1 cellular context compared by ENCODE assay signal in the genomic region with DNA sequence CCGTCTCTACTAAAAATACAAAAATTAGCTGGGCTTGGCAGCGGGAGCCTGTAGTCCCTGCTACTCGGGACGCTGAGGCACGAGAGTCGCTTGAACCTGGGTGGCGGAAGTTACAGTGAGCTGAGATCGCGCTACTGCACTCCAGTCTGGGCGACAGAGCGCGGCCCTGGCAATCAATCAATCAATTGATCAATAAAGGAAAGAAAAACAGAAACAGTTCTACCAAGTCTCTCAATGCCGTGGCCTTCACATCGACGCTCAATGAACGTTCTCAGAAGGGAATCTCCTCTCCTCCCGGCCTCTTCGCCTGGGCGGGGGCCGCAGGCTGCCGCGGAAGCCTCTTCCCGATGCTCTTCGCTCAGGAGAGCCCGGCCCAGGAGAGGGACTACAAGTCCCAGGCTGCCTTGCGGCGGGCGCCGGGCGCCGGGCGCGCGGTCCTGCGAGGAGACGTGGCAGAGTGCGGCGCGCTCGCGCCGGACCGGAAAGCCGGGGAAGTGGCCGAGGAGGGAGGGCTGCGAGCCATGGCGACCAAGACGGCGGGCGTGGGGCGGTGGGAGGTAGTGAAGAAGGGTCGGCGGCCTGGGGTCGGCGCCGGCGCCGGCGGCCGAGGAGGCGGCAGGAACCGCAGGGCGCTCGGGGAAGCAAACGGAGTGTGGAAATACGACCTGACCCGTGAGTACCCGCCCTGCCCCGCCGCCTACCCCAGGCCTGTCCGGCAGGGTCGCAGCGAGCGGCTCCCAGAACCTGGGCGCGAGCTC.
TF ChIP-seq lines count a peak whose summit lies in the region.

A gene with protein sequence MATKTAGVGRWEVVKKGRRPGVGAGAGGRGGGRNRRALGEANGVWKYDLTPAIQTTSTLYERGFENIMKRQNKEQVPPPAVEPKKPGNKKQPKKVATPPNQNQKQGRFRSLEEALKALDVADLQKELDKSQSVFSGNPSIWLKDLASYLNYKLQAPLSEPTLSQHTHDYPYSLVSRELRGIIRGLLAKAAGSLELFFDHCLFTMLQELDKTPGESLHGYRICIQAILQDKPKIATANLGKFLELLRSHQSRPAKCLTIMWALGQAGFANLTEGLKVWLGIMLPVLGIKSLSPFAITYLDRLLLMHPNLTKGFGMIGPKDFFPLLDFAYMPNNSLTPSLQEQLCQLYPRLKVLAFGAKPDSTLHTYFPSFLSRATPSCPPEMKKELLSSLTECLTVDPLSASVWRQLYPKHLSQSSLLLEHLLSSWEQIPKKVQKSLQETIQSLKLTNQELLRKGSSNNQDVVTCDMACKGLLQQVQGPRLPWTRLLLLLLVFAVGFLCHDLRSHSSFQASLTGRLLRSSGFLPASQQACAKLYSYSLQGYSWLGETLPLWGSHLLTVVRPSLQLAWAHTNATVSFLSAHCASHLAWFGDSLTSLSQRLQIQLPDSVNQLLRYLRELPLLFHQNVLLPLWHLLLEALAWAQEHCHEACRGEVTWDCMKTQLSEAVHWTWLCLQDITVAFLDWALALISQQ (plus strand): TSS at position 471 of the 758 bp plus-strand sequence. CDS start 51 bp downstream, at position 522.

TF ChIP-seq in HepG2, 621 proteins besides CTCF, POLR2A, EP300 and RAD21 (continued from another document and continues in another):
- TF ChIP-seq, protein P1, sequence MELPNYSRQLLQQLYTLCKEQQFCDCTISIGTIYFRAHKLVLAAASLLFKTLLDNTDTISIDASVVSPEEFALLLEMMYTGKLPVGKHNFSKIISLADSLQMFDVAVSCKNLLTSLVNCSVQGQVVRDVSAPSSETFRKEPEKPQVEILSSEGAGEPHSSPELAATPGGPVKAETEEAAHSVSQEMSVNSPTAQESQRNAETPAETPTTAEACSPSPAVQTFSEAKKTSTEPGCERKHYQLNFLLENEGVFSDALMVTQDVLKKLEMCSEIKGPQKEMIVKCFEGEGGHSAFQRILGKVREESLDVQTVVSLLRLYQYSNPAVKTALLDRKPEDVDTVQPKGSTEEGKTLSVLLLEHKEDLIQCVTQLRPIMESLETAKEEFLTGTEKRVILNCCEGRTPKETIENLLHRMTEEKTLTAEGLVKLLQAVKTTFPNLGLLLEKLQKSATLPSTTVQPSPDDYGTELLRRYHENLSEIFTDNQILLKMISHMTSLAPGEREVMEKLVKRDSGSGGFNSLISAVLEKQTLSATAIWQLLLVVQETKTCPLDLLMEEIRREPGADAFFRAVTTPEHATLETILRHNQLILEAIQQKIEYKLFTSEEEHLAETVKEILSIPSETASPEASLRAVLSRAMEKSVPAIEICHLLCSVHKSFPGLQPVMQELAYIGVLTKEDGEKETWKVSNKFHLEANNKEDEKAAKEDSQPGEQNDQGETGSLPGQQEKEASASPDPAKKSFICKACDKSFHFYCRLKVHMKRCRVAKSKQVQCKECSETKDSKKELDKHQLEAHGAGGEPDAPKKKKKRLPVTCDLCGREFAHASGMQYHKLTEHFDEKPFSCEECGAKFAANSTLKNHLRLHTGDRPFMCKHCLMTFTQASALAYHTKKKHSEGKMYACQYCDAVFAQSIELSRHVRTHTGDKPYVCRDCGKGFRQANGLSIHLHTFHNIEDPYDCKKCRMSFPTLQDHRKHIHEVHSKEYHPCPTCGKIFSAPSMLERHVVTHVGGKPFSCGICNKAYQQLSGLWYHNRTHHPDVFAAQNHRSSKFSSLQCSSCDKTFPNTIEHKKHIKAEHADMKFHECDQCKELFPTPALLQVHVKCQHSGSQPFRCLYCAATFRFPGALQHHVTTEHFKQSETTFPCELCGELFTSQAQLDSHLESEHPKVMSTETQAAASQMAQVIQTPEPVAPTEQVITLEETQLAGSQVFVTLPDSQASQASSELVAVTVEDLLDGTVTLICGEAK (IDR thresholded peaks at IDR 0.05) = no peak
- TF ChIP-seq, protein P1 (CRISPR knock-in tag; IDR thresholded peaks at IDR 0.05) = no peak; the same call in none of the 2 replicates
- TF ChIP-seq, protein P2, sequence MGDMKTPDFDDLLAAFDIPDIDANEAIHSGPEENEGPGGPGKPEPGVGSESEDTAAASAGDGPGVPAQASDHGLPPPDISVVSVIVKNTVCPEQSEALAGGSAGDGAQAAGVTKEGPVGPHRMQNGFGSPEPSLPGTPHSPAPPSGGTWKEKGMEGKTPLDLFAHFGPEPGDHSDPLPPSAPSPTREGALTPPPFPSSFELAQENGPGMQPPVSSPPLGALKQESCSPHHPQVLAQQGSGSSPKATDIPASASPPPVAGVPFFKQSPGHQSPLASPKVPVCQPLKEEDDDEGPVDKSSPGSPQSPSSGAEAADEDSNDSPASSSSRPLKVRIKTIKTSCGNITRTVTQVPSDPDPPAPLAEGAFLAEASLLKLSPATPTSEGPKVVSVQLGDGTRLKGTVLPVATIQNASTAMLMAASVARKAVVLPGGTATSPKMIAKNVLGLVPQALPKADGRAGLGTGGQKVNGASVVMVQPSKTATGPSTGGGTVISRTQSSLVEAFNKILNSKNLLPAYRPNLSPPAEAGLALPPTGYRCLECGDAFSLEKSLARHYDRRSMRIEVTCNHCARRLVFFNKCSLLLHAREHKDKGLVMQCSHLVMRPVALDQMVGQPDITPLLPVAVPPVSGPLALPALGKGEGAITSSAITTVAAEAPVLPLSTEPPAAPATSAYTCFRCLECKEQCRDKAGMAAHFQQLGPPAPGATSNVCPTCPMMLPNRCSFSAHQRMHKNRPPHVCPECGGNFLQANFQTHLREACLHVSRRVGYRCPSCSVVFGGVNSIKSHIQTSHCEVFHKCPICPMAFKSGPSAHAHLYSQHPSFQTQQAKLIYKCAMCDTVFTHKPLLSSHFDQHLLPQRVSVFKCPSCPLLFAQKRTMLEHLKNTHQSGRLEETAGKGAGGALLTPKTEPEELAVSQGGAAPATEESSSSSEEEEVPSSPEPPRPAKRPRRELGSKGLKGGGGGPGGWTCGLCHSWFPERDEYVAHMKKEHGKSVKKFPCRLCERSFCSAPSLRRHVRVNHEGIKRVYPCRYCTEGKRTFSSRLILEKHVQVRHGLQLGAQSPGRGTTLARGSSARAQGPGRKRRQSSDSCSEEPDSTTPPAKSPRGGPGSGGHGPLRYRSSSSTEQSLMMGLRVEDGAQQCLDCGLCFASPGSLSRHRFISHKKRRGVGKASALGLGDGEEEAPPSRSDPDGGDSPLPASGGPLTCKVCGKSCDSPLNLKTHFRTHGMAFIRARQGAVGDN (CRISPR knock-in tag; IDR thresholded peaks at IDR 0.05) = peak; percentile 91
- TF ChIP-seq DNMT3B (CRISPR knock-in tag; conservative IDR thresholded peaks at IDR 0.05) (peak; percentile 93; the same call in 1 of the 2 replicates), BRD4 (CRISPR knock-in tag; IDR thresholded peaks at IDR 0.05) (peak; percentile 27), ZNF337 (CRISPR knock-in tag; IDR thresholded peaks at IDR 0.05; ENCODE audit: borderline replicate concordance, low read depth) (peak; percentile 80; the same call in 1 of the 2 replicates), ZNF3 (CRISPR knock-in tag; IDR thresholded peaks at IDR 0.05) (no peak), PCBP1 (IDR thresholded peaks at IDR 0.05; ENCODE audit: borderline replicate concordance, low read depth, low read length) (no peak), RELA (CRISPR knock-in tag; IDR thresholded peaks at IDR 0.05) (peak; percentile 27; the same call in 1 of the 2 replicates), MAFK (conservative IDR thresholded peaks at IDR 0.05 in 1 of 2, IDR thresholded peaks at IDR 0.05 in 1 of 2; ENCODE audit: low read length in 2 of 2) (no peak), TEAD3 (CRISPR knock-in tag; optimal IDR thresholded peaks at IDR 0.05; ENCODE audit: borderline replicate concordance) (peak; percentile 30), ZNF781 (CRISPR knock-in tag; IDR thresholded peaks at IDR 0.05; ENCODE audit: borderline replicate concordance, not compliant biosample characterization) (no peak), FOSL1 (CRISPR knock-in tag; IDR thresholded peaks at IDR 0.05; ENCODE audit: borderline replicate concordance) (no peak), ZNF850 (CRISPR knock-in tag; conservative IDR thresholded peaks at IDR 0.05) (0 out of 2 replicates have a peak, but pooled peaks have one; percentile 86), ZMAT3 (CRISPR knock-in tag; conservative IDR thresholded peaks at IDR 0.05) (no peak; the same call in 1 of the 2 replicates), RORA (CRISPR knock-in tag; IDR thresholded peaks at IDR 0.05) (no peak), RCOR2 (CRISPR knock-in tag; IDR thresholded peaks at IDR 0.05) (peak; percentile 27; the same call in 1 of the 2 replicates), MAF1 (CRISPR knock-in tag; IDR thresholded peaks at IDR 0.05; ENCODE audit: borderline replicate concordance) (peak; percentile 72; the same call in 1 of the 2 replicates), RFX5 (IDR thresholded peaks at IDR 0.05; ENCODE audit: low read depth, low read length) (0 out of 2 replicates have a peak, but pooled peaks have one; percentile 10), ZNF839 (CRISPR knock-in tag; IDR thresholded peaks at IDR 0.05; ENCODE audit: borderline replicate concordance) (no peak), HNF4G (IDR thresholded peaks at IDR 0.05; ENCODE audit: borderline replicate concordance, low read depth, low read length) (no peak), HNF4G (CRISPR knock-in tag; IDR thresholded peaks at IDR 0.05; ENCODE audit: borderline replicate concordance, low read depth) (peak; percentile 24; the same call in 1 of the 2 replicates), NR2F2 (IDR thresholded peaks at IDR 0.05; ENCODE audit: borderline replicate concordance, low read depth) (no peak), RFX1 (IDR thresholded peaks at IDR 0.05) (no peak)
- TF ChIP-seq, protein P3, sequence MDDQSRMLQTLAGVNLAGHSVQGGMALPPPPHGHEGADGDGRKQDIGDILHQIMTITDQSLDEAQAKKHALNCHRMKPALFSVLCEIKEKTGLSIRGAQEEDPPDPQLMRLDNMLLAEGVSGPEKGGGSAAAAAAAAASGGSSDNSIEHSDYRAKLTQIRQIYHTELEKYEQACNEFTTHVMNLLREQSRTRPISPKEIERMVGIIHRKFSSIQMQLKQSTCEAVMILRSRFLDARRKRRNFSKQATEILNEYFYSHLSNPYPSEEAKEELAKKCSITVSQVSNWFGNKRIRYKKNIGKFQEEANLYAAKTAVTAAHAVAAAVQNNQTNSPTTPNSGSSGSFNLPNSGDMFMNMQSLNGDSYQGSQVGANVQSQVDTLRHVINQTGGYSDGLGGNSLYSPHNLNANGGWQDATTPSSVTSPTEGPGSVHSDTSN (CRISPR knock-in tag; IDR thresholded peaks at IDR 0.05; ENCODE audit: borderline replicate concordance) = no peak
- TF ChIP-seq, protein P4, sequence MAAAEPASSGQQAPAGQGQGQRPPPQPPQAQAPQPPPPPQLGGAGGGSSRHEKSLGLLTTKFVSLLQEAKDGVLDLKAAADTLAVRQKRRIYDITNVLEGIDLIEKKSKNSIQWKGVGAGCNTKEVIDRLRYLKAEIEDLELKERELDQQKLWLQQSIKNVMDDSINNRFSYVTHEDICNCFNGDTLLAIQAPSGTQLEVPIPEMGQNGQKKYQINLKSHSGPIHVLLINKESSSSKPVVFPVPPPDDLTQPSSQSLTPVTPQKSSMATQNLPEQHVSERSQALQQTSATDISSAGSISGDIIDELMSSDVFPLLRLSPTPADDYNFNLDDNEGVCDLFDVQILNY (CRISPR knock-in tag; conservative IDR thresholded peaks at IDR 0.05) = peak; percentile 83
- TF ChIP-seq, protein P5, sequence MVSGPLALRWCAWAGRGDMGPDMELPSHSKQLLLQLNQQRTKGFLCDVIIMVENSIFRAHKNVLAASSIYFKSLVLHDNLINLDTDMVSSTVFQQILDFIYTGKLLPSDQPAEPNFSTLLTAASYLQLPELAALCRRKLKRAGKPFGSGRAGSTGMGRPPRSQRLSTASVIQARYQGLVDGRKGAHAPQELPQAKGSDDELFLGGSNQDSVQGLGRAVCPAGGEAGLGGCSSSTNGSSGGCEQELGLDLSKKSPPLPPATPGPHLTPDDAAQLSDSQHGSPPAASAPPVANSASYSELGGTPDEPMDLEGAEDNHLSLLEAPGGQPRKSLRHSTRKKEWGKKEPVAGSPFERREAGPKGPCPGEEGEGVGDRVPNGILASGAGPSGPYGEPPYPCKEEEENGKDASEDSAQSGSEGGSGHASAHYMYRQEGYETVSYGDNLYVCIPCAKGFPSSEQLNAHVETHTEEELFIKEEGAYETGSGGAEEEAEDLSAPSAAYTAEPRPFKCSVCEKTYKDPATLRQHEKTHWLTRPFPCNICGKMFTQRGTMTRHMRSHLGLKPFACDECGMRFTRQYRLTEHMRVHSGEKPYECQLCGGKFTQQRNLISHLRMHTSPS (CRISPR knock-in tag; IDR thresholded peaks at IDR 0.05; ENCODE audit: low read depth) = no peak
- TF ChIP-seq, protein P6, sequence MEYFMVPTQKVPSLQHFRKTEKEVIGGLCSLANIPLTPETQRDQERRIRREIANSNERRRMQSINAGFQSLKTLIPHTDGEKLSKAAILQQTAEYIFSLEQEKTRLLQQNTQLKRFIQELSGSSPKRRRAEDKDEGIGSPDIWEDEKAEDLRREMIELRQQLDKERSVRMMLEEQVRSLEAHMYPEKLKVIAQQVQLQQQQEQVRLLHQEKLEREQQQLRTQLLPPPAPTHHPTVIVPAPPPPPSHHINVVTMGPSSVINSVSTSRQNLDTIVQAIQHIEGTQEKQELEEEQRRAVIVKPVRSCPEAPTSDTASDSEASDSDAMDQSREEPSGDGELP (IDR thresholded peaks at IDR 0.05; ENCODE audit: borderline replicate concordance, low read depth) = 0 out of 2 replicates have a peak, but pooled peaks have one; percentile 5
- TF ChIP-seq, protein P7, sequence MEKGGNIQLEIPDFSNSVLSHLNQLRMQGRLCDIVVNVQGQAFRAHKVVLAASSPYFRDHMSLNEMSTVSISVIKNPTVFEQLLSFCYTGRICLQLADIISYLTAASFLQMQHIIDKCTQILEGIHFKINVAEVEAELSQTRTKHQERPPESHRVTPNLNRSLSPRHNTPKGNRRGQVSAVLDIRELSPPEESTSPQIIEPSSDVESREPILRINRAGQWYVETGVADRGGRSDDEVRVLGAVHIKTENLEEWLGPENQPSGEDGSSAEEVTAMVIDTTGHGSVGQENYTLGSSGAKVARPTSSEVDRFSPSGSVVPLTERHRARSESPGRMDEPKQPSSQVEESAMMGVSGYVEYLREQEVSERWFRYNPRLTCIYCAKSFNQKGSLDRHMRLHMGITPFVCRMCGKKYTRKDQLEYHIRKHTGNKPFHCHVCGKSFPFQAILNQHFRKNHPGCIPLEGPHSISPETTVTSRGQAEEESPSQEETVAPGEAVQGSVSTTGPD (CRISPR knock-in tag; IDR thresholded peaks at IDR 0.05) = no peak
